10 cellular contexts compared by ENCODE assay signal in genomic region chr5:45521067-45521466, GRCh38.
A peak's percentile ranks its signal among the peaks of the same experiment; 100 is the strongest.
DNase-seq lines count a peak whose midpoint lies in the region; ATAC-seq and TF ChIP-seq lines count a peak whose summit lies in the region.
"Had no signal": no experiment of that assay in that cellular context is flagged by ENCODE, and none has a peak within 500 bp of the region (broad histone marks: within the 10 kb centered on the region; RNA-seq: fewer than 3 reads in every experiment).

No MANE protein-coding gene starts in this region.

- H3K9me3 ChIP-seq in MM.1S (replicated peaks; ENCODE audit: insufficient read depth, low read length) (no peaks in the 10 kb centered on the region), adipocyte (ENCODE audit: control insufficient read depth, low read length) (no peaks in the 10 kb centered on the region), liver (ENCODE audit: control insufficient read depth in 4 of 4, low read length in 3 of 4) (no peaks in the 10 kb centered on the region)

- 0 out of 2 replicates have a peak overlapping the region, but pooled peaks have one; percentile 24 for H2AFZ ChIP-seq in MM.1S (ENCODE audit: low read length)

- H3K27me3 ChIP-seq in MM.1S (replicated peaks; ENCODE audit: insufficient read depth, low read length) (no peaks in the 10 kb centered on the region), adipocyte (replicated peaks; ENCODE audit: control insufficient read depth, insufficient read depth, low read length) (no peaks in the 10 kb centered on the region), liver (ENCODE audit: control insufficient read depth in 4 of 4, insufficient read depth in 4 of 4, low read length in 3 of 4) (no peaks in the 10 kb centered on the region)

- no peaks in the 10 kb centered on the region for H3K9me2 ChIP-seq in MM.1S (replicated peaks; ENCODE audit: insufficient read depth, low read length)

- no peaks in the 10 kb centered on the region for H4K20me1 ChIP-seq in MM.1S (ENCODE audit: insufficient read depth, low read length)

- no peaks in the 10 kb centered on the region for H3K36me3 ChIP-seq in MM.1S (replicated peaks; ENCODE audit: insufficient read depth, low read length)
- H3K36me3 ChIP-seq in adipocyte (ENCODE audit: control insufficient read depth, insufficient read depth, low read length, severe bottlenecking): no peaks in the 10 kb centered on the region
- H3K36me3 ChIP-seq in liver (ENCODE audit: control insufficient read depth in 4 of 4, insufficient read depth in 3 of 4, low read depth in 1 of 4, low read length in 3 of 4): no peaks in the 10 kb centered on the region

- H3K9ac ChIP-seq in MM.1S (ENCODE audit: low read length) (no peak overlapping the region), adipocyte (ENCODE audit: low read length) (no peak overlapping the region), liver (ENCODE audit: low read depth in 1 of 2, low read length in 2 of 2) (no peak overlapping the region)

- no peaks in the 10 kb centered on the region for H3K79me2 ChIP-seq in MM.1S (ENCODE audit: low read length)

- H3F3A ChIP-seq in MM.1S (ENCODE audit: insufficient read depth, low read length): no peaks in the 10 kb centered on the region

- peak; percentile 87 to 92 for TF ChIP-seq RAD21 in liver (IDR thresholded peaks at IDR 0.05)

- H3K4me2 ChIP-seq in MM.1S (ENCODE audit: low read depth, low read length): no peak overlapping the region

- ATAC-seq in HG02623 (IDR thresholded peaks at IDR 0.05; ENCODE audit: unreplicated experiment): no peak

- TF ChIP-seq CTCF in MM.1S (IDR thresholded peaks at IDR 0.05; ENCODE audit: low read length): peak; percentile 52
- TF ChIP-seq CTCF in liver (IDR thresholded peaks at IDR 0.05; ENCODE audit: low read depth, low read length, missing input control): peak; percentile 62

- H3K4me3 ChIP-seq in MM.1S (ENCODE audit: low read length): no peak overlapping the region
- H3K4me3 ChIP-seq in adipocyte (ENCODE audit: low read length): peak overlapping the region; percentile 41
- H3K4me3 ChIP-seq in liver (ENCODE audit: low read depth in 1 of 3, low read length in 3 of 3): no peak overlapping the region

- 20% methylated on average over 2 of the region's 2 CpGs for WGBS in liver

- H3K4me1 ChIP-seq in MM.1S (ENCODE audit: low read length) (no peaks in the 10 kb centered on the region), adipocyte (ENCODE audit: control insufficient read depth, insufficient read depth, low read length) (no peaks in the 10 kb centered on the region), liver (ENCODE audit: control insufficient read depth in 4 of 4, insufficient read depth in 4 of 4, low read length in 3 of 4) (no peaks in the 10 kb centered on the region)

- DNase-seq in GM04504 (ENCODE audit: low read depth): peak; percentile 0
- DNase-seq in MM.1S: peak; percentile 62
- no peak for DNase-seq in adipocyte (ENCODE audit: low read depth)
- no peak for DNase-seq in GDM1 (lab: John Stamatoyannopoulos, UW)
- no peak for DNase-seq in HuH-7.5 (ENCODE audit: low spot score)
- DNase-seq in NCI-H1436 treated with DMSO at 0.1 percent for 48 hours (lab: John Stamatoyannopoulos, UW): no peak
- DNase-seq: amygdala, NCI-H1436 had no signal

- H3K27ac ChIP-seq in MM.1S (ENCODE audit: low read length) (no peak overlapping the region), liver (ENCODE audit: low read depth in 1 of 2, low read length in 2 of 2) (no peak overlapping the region)

TF ChIP-seq in liver, 16 proteins besides CTCF, POLR2A, EP300 and RAD21:
- TF ChIP-seq FOXA1 (IDR thresholded peaks at IDR 0.05) (no peak), EGR1 (IDR thresholded peaks at IDR 0.05; ENCODE audit: low read depth in 2 of 2) (no peak), FOXA2 (IDR thresholded peaks at IDR 0.05) (no peak), MAX (IDR thresholded peaks at IDR 0.05) (no peak), GABPA (IDR thresholded peaks at IDR 0.05 in 1 of 2, conservative IDR thresholded peaks at IDR 0.05 in 1 of 2) (no peak), ATF3 (IDR thresholded peaks at IDR 0.05) (no peak), NR2F2 (IDR thresholded peaks at IDR 0.05) (no peak), YY1 (IDR thresholded peaks at IDR 0.05) (no peak), SP1 (IDR thresholded peaks at IDR 0.05) (no peak)

Comparison
In these comparisons a context has a peak if more than half of its experiments do, and no peak if none do; other contexts are left out.
1. DNase-seq: peak in GM04504 (single experiment) and MM.1S (single experiment); none in adipocyte (single experiment), GDM1 (single experiment), HuH-7.5 (single experiment) and NCI-H1436 treated with DMSO at 0.1 percent for 48 hours (single experiment).